15 cellular contexts compared by ENCODE assay signal in genomic region chr4:28774344-28774743, GRCh38.
DNase-seq lines count a peak whose midpoint lies in the region; ATAC-seq and TF ChIP-seq lines count a peak whose summit lies in the region.
"Had no signal": no experiment of that assay in that cellular context is flagged by ENCODE, and none has a peak within 500 bp of the region (broad histone marks: within the 10 kb centered on the region; RNA-seq: fewer than 3 reads in every experiment).

No MANE protein-coding gene starts in this region.

- H3K9me3 ChIP-seq in heart left ventricle (no peaks in the 10 kb centered on the region), neural progenitor cell (ENCODE audit: low read depth) (no peaks in the 10 kb centered on the region)

- ATAC-seq in heart left ventricle: peak; percentile 41 to 91 (median 76)
- no peak for ATAC-seq in Right ventricle myocardium inferior
- peak; percentile 81 for ATAC-seq in left ventricle myocardium superior
- ATAC-seq: GM12878, GM23338 had no signal

- TF ChIP-seq CTCF in heart left ventricle (IDR thresholded peaks at IDR 0.05) (no peak), neural progenitor cell (IDR thresholded peaks at IDR 0.05) (no peak)

- H3K36me3 Mint-ChIP-seq in neural progenitor cell: no peaks in the 10 kb centered on the region
- H3K36me3 Mint-ChIP-seq: CD4-positive, alpha-beta memory T cell had no signal

- H3K4me2 ChIP-seq in neural progenitor cell: no peak overlapping the region
- H3K4me2 ChIP-seq: GM23338 had no signal

- H3K27me3 ChIP-seq in heart left ventricle (no peaks in the 10 kb centered on the region), neural progenitor cell (no peaks in the 10 kb centered on the region)

- no peak overlapping the region for H3K27ac Mint-ChIP-seq in neural progenitor cell
- H3K27ac Mint-ChIP-seq: B cell; CD4-positive, alpha-beta memory T cell; GM23338 had no signal

- no peak overlapping the region for H3K9ac ChIP-seq in neural progenitor cell

- H3K4me1 ChIP-seq in heart left ventricle: peaks cover 0 to 20% (median 1%) of the 10 kb centered on the region in 12 donors
- no peaks in the 10 kb centered on the region for H3K4me1 ChIP-seq in neural progenitor cell

- peaks cover 2% of the 10 kb centered on the region for H3K27me3 Mint-ChIP-seq in neural progenitor cell (ENCODE audit: insufficient read depth, low read depth)
- H3K27me3 Mint-ChIP-seq: B cell; CD4-positive, alpha-beta memory T cell had no signal

- H2AFZ ChIP-seq in neural progenitor cell (replicated peaks): no peak overlapping the region
- H2AFZ ChIP-seq: GM23338 had no signal

- no peaks in the 10 kb centered on the region for H3F3A ChIP-seq in neural progenitor cell (ENCODE audit: low read depth)

- H3K36me3 ChIP-seq in heart left ventricle (no peaks in the 10 kb centered on the region), neural progenitor cell (no peaks in the 10 kb centered on the region)

- 12 to 24% (median 13%) methylated on average over 2 of the region's 2 CpGs for WGBS in heart left ventricle, 4 donors

- H3K27ac ChIP-seq in heart left ventricle: peak overlapping the region in 5 of 12 donors; percentile 34 to 51 (median 43)
- H3K27ac ChIP-seq in neural progenitor cell: no peak overlapping the region
- H3K27ac ChIP-seq: C4-2B, HL-60 had no signal

- H3K9me3 Mint-ChIP-seq in neural progenitor cell: peaks cover 2% of the 10 kb centered on the region
- H3K9me3 Mint-ChIP-seq: GM23338 had no signal

- H3K4me3 Mint-ChIP-seq in neural progenitor cell: no peak overlapping the region
- H3K4me3 Mint-ChIP-seq: B cell; CD4-positive, alpha-beta memory T cell; GM23338 had no signal

- intact Hi-C loops in heart left ventricle (cut with DNase I) (no loop called here), Right ventricle myocardium inferior (cut with DNase I) (no loop called here), left ventricle myocardium superior (cut with micrococcal nuclease) (no loop called here)

- H3K4me3 ChIP-seq in heart left ventricle (no peak overlapping the region), neural progenitor cell (no peak overlapping the region)
- H3K4me3 ChIP-seq: GM12878, GM23338 had no signal

- no peaks in the 10 kb centered on the region for H3K4me1 Mint-ChIP-seq in neural progenitor cell
- H3K4me1 Mint-ChIP-seq: B cell; CD4-positive, alpha-beta memory T cell had no signal

- H4K20me1 ChIP-seq in neural progenitor cell (ENCODE audit: low read depth): no peaks in the 10 kb centered on the region

- no peak for DNase-seq in heart left ventricle
- DNase-seq in Right ventricle myocardium inferior (ENCODE audit: missing footprints): no peak
- DNase-seq in amniotic epithelial cell (ENCODE audit: low read depth): peak; percentile 57
- no peak for DNase-seq in left ventricle myocardium superior
- DNase-seq in midbrain (lab: John Stamatoyannopoulos, UW): no peak
- DNase-seq in activated CD4-positive, alpha-beta T cell treated with anti-CD3 and anti-CD28 coated beads for 48 hours: no peak
- DNase-seq in neural progenitor cell (ENCODE audit: low spot score): no peak
- DNase-seq: CD4-positive, alpha-beta memory T cell; DMS79; H7 had no signal

- no peaks in the 10 kb centered on the region for H3K79me2 ChIP-seq in neural progenitor cell (ENCODE audit: low read depth)

- no peak for TF ChIP-seq POLR2A in heart left ventricle (IDR thresholded peaks at IDR 0.05)
